1 cellular context compared by ENCODE assay signal in the genomic region with DNA sequence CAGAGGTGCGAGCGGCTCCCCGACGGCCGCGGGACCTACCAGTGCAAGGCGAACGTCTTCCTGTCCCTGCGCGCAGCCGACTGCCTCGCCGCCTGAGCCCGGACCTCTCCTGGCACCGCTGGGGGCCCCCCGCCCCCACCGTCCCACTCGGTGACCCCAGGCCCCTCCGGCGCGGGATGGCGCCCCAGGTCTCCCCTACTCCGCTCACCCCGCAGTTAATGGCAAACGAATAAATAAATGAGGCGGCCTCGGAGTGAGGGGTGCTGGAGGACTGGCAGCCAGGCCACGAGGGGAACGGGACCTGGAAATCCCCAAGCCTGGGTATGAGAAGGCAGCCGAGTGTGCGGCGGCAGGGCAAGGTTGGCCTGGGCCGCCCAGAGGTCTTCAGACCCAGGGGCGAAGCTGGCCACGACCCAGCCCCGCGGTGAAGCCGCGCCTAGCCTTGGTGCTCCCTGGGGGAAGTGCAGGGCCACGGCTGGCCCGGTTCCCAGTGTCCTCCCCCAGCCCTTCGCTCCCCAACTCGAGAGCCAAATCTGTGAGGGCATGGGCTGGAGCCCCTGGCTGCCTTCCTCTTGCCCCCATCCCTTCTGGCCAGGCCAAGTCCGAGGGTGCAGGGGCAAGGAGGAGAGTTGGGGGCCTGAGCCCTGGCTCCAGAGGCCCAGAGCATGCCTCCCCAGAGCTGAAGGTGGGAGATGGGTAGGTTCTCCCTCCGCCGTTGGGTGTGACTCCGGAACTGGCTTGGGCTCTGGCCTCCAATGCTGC.
TF ChIP-seq lines count a peak whose summit lies in the region.

No MANE protein-coding gene starts in this region.

TF ChIP-seq in HepG2, 621 proteins besides CTCF, POLR2A, EP300 and RAD21 (continued from another document and continues in another):
- TF ChIP-seq NR2C2 (CRISPR knock-in tag; IDR thresholded peaks at IDR 0.05; ENCODE audit: borderline replicate concordance) = no peak
- TF ChIP-seq MAZ (IDR thresholded peaks at IDR 0.05; ENCODE audit: borderline replicate concordance, low read depth, low read length) = no peak
- peak; percentile 42; the same call in 1 of the 2 replicates for TF ChIP-seq MAZ (CRISPR knock-in tag; IDR thresholded peaks at IDR 0.05; ENCODE audit: low read depth)
- no peak; the same call in 1 of the 2 replicates for TF ChIP-seq BORCS8-MEF2B (CRISPR knock-in tag; IDR thresholded peaks at IDR 0.05)
- no peak for TF ChIP-seq KLF12 (CRISPR knock-in tag; IDR thresholded peaks at IDR 0.05; ENCODE audit: borderline replicate concordance)
- no peak; the same call in 1 of the 2 replicates for TF ChIP-seq ATF3 (CRISPR knock-in tag; IDR thresholded peaks at IDR 0.05)
- TF ChIP-seq ZNF451 (CRISPR knock-in tag; IDR thresholded peaks at IDR 0.05) = 0 out of 2 replicates have a peak, but pooled peaks have one; percentile 14
- no peak for TF ChIP-seq ISX (CRISPR knock-in tag; conservative IDR thresholded peaks at IDR 0.05)
- TF ChIP-seq SCMH1 (CRISPR knock-in tag; IDR thresholded peaks at IDR 0.05; ENCODE audit: borderline replicate concordance) = no peak
- TF ChIP-seq EEA1 (CRISPR knock-in tag; IDR thresholded peaks at IDR 0.05; ENCODE audit: borderline replicate concordance) = no peak
- 0 out of 2 replicates have a peak, but pooled peaks have one; percentile 53 for TF ChIP-seq GFI1 (CRISPR knock-in tag; IDR thresholded peaks at IDR 0.05; ENCODE audit: borderline replicate concordance)
- TF ChIP-seq, protein P1, sequence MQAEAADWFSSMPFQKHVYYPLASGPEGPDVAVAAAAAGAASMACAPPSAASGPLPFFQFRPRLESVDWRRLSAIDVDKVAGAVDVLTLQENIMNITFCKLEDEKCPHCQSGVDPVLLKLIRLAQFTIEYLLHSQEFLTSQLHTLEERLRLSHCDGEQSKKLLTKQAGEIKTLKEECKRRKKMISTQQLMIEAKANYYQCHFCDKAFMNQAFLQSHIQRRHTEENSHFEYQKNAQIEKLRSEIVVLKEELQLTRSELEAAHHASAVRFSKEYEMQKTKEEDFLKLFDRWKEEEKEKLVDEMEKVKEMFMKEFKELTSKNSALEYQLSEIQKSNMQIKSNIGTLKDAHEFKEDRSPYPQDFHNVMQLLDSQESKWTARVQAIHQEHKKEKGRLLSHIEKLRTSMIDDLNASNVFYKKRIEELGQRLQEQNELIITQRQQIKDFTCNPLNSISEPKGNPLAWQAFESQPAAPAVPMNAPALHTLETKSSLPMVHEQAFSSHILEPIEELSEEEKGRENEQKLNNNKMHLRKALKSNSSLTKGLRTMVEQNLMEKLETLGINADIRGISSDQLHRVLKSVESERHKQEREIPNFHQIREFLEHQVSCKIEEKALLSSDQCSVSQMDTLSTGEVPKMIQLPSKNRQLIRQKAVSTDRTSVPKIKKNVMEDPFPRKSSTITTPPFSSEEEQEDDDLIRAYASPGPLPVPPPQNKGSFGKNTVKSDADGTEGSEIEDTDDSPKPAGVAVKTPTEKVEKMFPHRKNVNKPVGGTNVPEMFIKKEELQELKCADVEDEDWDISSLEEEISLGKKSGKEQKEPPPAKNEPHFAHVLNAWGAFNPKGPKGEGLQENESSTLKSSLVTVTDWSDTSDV (CRISPR knock-in tag; IDR thresholded peaks at IDR 0.05) = no peak
- no peak for TF ChIP-seq ZNF530 (CRISPR knock-in tag; IDR thresholded peaks at IDR 0.05; ENCODE audit: low read depth)
- no peak for TF ChIP-seq HINFP (CRISPR knock-in tag; IDR thresholded peaks at IDR 0.05; ENCODE audit: low read depth)
- TF ChIP-seq ZNF513 (CRISPR knock-in tag; conservative IDR thresholded peaks at IDR 0.05) = no peak
- TF ChIP-seq PREB (CRISPR knock-in tag; IDR thresholded peaks at IDR 0.05) = no peak
- TF ChIP-seq GABPB1 (CRISPR knock-in tag; IDR thresholded peaks at IDR 0.05) = peak; percentile 59; the same call in 1 of the 2 replicates
- TF ChIP-seq NKX3-1 (CRISPR knock-in tag; IDR thresholded peaks at IDR 0.05) = peak; percentile 12; the same call in 1 of the 2 replicates
- TF ChIP-seq TCF7L2 (IDR thresholded peaks at IDR 0.05; ENCODE audit: low read depth, low read length) = no peak
- no peak for TF ChIP-seq NBN (conservative IDR thresholded peaks at IDR 0.05)
- no peak for TF ChIP-seq ZUFSP (CRISPR knock-in tag; IDR thresholded peaks at IDR 0.05; ENCODE audit: borderline replicate concordance)
- TF ChIP-seq, protein P2, sequence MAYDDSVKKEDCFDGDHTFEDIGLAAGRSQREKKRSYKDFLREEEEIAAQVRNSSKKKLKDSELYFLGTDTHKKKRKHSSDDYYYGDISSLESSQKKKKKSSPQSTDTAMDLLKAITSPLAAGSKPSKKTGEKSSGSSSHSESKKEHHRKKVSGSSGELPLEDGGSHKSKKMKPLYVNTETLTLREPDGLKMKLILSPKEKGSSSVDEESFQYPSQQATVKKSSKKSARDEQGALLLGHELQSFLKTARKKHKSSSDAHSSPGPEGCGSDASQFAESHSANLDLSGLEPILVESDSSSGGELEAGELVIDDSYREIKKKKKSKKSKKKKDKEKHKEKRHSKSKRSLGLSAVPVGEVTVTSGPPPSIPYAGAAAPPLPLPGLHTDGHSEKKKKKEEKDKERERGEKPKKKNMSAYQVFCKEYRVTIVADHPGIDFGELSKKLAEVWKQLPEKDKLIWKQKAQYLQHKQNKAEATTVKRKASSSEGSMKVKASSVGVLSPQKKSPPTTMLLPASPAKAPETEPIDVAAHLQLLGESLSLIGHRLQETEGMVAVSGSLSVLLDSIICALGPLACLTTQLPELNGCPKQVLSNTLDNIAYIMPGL (CRISPR knock-in tag; IDR thresholded peaks at IDR 0.05; ENCODE audit: borderline replicate concordance in 1 of 2, low read depth in 1 of 2) = no peak
- TF ChIP-seq HNRNPLL (IDR thresholded peaks at IDR 0.05; ENCODE audit: low read depth, low read length, poor library complexity, severe bottlenecking) = peak; percentile 15
- TF ChIP-seq GATAD2A (CRISPR knock-in tag; IDR thresholded peaks at IDR 0.05) = no peak
- TF ChIP-seq ETV5 (CRISPR knock-in tag; IDR thresholded peaks at IDR 0.05; ENCODE audit: borderline replicate concordance) = no peak
- no peak for TF ChIP-seq ARID3A (IDR thresholded peaks at IDR 0.05; ENCODE audit: low read depth, low read length)
- TF ChIP-seq, protein P3, sequence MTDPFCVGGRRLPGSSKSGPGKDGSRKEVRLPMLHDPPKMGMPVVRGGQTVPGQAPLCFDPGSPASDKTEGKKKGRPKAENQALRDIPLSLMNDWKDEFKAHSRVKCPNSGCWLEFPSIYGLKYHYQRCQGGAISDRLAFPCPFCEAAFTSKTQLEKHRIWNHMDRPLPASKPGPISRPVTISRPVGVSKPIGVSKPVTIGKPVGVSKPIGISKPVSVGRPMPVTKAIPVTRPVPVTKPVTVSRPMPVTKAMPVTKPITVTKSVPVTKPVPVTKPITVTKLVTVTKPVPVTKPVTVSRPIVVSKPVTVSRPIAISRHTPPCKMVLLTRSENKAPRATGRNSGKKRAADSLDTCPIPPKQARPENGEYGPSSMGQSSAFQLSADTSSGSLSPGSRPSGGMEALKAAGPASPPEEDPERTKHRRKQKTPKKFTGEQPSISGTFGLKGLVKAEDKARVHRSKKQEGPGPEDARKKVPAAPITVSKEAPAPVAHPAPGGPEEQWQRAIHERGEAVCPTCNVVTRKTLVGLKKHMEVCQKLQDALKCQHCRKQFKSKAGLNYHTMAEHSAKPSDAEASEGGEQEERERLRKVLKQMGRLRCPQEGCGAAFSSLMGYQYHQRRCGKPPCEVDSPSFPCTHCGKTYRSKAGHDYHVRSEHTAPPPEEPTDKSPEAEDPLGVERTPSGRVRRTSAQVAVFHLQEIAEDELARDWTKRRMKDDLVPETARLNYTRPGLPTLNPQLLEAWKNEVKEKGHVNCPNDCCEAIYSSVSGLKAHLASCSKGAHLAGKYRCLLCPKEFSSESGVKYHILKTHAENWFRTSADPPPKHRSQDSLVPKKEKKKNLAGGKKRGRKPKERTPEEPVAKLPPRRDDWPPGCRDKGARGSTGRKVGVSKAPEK (CRISPR knock-in tag; IDR thresholded peaks at IDR 0.05; ENCODE audit: borderline replicate concordance) = no peak
- TF ChIP-seq, protein P4, sequence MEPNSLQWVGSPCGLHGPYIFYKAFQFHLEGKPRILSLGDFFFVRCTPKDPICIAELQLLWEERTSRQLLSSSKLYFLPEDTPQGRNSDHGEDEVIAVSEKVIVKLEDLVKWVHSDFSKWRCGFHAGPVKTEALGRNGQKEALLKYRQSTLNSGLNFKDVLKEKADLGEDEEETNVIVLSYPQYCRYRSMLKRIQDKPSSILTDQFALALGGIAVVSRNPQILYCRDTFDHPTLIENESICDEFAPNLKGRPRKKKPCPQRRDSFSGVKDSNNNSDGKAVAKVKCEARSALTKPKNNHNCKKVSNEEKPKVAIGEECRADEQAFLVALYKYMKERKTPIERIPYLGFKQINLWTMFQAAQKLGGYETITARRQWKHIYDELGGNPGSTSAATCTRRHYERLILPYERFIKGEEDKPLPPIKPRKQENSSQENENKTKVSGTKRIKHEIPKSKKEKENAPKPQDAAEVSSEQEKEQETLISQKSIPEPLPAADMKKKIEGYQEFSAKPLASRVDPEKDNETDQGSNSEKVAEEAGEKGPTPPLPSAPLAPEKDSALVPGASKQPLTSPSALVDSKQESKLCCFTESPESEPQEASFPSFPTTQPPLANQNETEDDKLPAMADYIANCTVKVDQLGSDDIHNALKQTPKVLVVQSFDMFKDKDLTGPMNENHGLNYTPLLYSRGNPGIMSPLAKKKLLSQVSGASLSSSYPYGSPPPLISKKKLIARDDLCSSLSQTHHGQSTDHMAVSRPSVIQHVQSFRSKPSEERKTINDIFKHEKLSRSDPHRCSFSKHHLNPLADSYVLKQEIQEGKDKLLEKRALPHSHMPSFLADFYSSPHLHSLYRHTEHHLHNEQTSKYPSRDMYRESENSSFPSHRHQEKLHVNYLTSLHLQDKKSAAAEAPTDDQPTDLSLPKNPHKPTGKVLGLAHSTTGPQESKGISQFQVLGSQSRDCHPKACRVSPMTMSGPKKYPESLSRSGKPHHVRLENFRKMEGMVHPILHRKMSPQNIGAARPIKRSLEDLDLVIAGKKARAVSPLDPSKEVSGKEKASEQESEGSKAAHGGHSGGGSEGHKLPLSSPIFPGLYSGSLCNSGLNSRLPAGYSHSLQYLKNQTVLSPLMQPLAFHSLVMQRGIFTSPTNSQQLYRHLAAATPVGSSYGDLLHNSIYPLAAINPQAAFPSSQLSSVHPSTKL (CRISPR knock-in tag; IDR thresholded peaks at IDR 0.05) = no peak
- TF ChIP-seq ZNF792 (CRISPR knock-in tag; IDR thresholded peaks at IDR 0.05) = no peak
- no peak for TF ChIP-seq ELF1 (CRISPR knock-in tag; IDR thresholded peaks at IDR 0.05)
- TF ChIP-seq ZNF580 (CRISPR knock-in tag; IDR thresholded peaks at IDR 0.05; ENCODE audit: borderline replicate concordance, low read depth) = no peak
- no peak for TF ChIP-seq ATM (IDR thresholded peaks at IDR 0.05; ENCODE audit: borderline replicate concordance)
- peak; percentile 5 for TF ChIP-seq HNRNPK (IDR thresholded peaks at IDR 0.05; ENCODE audit: low read depth, low read length, poor library complexity, severe bottlenecking)
